Comparison of ENCODE assay signal across 24 cellular contexts in the genomic region with DNA sequence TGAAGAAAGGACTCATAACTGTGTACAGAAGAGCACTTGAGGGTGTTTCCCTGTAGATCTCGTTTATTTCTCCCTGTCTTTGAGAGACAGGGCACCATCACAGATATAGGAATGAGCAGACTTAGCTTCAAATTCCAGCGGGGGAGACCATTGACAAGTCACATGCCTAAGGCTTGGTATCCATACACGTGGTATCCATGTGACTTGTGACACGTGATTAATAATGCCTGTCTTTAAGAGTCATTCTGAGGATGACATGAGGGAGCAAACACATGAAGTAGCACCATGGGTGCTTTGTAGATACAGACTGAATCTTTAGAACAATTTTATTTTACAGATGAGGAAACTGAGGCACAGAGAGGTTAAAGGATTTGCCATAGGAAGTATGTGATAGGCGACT.
DNase-seq lines count a peak whose midpoint lies in the region; ATAC-seq, FAIRE-seq and TF ChIP-seq lines count a peak whose summit lies in the region.
"Had no signal": no experiment of that assay in that cellular context is flagged by ENCODE, and none has a peak within 500 bp of the region (broad histone marks: within the 10 kb centered on the region; RNA-seq: fewer than 3 reads in every experiment).

No MANE protein-coding gene starts in this region.

- 1% methylated on average over 5 of the region's 5 CpGs for WGBS in HepG2 (ENCODE audit: low lambda C conversion rate)
- WGBS in right lobe of liver (ENCODE audit: insufficient coverage, low coverage, low lambda C conversion rate, missing lambda C conversion rate): 71% methylated on average over 5 of the region's 5 CpGs
- WGBS in K562 (ENCODE audit: insufficient coverage, low coverage, missing lambda C conversion rate): 2% methylated on average over 5 of the region's 5 CpGs

- TF ChIP-seq POLR2A in HepG2 (IDR thresholded peaks at IDR 0.05; ENCODE audit: insufficient read depth in 1 of 2, low read depth in 2 of 2, low read length in 2 of 2) (no peak), right lobe of liver (IDR thresholded peaks at IDR 0.05) (no peak), K562 (conservative IDR thresholded peaks at IDR 0.05) (no peak)

- no peak for FAIRE-seq in HepG2 (lab: Jason Lieb, UNC)
- no peak for FAIRE-seq in K562 (lab: Jason Lieb, UNC)
- FAIRE-seq: GM12878, GM12892, GM18507 had no signal

- H4K20me1 ChIP-seq in HepG2 (ENCODE audit: insufficient read depth, low read length): no peaks in the 10 kb centered on the region
- H4K20me1 ChIP-seq in K562 (replicated peaks; ENCODE audit: control insufficient read depth, insufficient read depth, low read length): no peaks in the 10 kb centered on the region; the same call in 1 of the 2 replicates
- H4K20me1 ChIP-seq: BLaER1 had no signal

- H3K9ac ChIP-seq in HepG2 (ENCODE audit: insufficient read depth, low read depth, low read length) (no peak overlapping the region), K562 (ENCODE audit: insufficient read depth in 1 of 2, low read depth in 2 of 2, low read length in 2 of 2) (no peak overlapping the region)
- H3K9ac ChIP-seq: BLaER1 had no signal

- in situ Hi-C loops in HepG2 (cut with HindIII; ENCODE audit: extremely low pct_ligation_motif_present, low pct_unique_long_range_greater_than_20kb) (no loop called here), K562 (cut with MboI) (no loop called here)

- H3K9me3 ChIP-seq in HepG2 (ENCODE audit: low read length): no peaks in the 10 kb centered on the region
- H3K9me3 ChIP-seq in right lobe of liver: no peaks in the 10 kb centered on the region
- H3K9me3 ChIP-seq in K562 (replicated peaks; ENCODE audit: control insufficient read depth, insufficient read depth, low read depth, low read length): no peaks in the 10 kb centered on the region
- H3K9me3 ChIP-seq: BE2C, BLaER1 had no signal

- TF ChIP-seq CTCF in HepG2 (CRISPR knock-in tag; IDR thresholded peaks at IDR 0.05) (no peak), right lobe of liver (IDR thresholded peaks at IDR 0.05) (no peak), K562 (IDR thresholded peaks at IDR 0.05 in 2 of 3, conservative IDR thresholded peaks at IDR 0.05 in 1 of 3; ENCODE audit: insufficient read depth in 2 of 3, low read depth in 1 of 3, low read length in 3 of 3) (no peak)

- no peaks in the 10 kb centered on the region for H3K9me1 ChIP-seq in K562 (ENCODE audit: control insufficient read depth, insufficient read depth, low read length)

- H3K4me1 ChIP-seq in HepG2 (ENCODE audit: insufficient read depth, low read length) (no peaks in the 10 kb centered on the region), right lobe of liver (no peaks in the 10 kb centered on the region), K562 (replicated peaks in 1 of 2; ENCODE audit: control insufficient read depth in 2 of 2, insufficient read depth in 2 of 2, low read length in 2 of 2) (no peaks in the 10 kb centered on the region)
- H3K4me1 ChIP-seq: BLaER1 had no signal

- TF ChIP-seq EP300 in HepG2 (IDR thresholded peaks at IDR 0.05; ENCODE audit: low read depth in 2 of 2, low read length in 2 of 2) (no peak), HepG2 (CRISPR knock-in tag; IDR thresholded peaks at IDR 0.05; ENCODE audit: borderline replicate concordance) (no peak), K562 (IDR thresholded peaks at IDR 0.05; ENCODE audit: low read length) (no peak)

- no peak overlapping the region for H3K4me3 ChIP-seq in HepG2 (replicated peaks in 1 of 3; ENCODE audit: insufficient read depth in 1 of 3, low read depth in 2 of 3, low read length in 3 of 3)
- H3K4me3 ChIP-seq in right lobe of liver: no peak overlapping the region
- H3K4me3 ChIP-seq in K562: no peak overlapping the region
- H3K4me3 ChIP-seq: BLaER1, GM12878 had no signal

- BruUV-seq in HepG2 (replicated peaks; lab: Mats Ljungman, UMichigan): no TSS peak
- BruUV-seq in K562 (replicated peaks; lab: Mats Ljungman, UMichigan): no TSS peak

- TF ChIP-seq RAD21 in HepG2 (CRISPR knock-in tag; IDR thresholded peaks at IDR 0.05) (no peak), K562 (CRISPR knock-in tag; conservative IDR thresholded peaks at IDR 0.05 in 1 of 2, IDR thresholded peaks at IDR 0.05 in 1 of 2) (no peak)

- no peaks in the 10 kb centered on the region for H3K36me3 ChIP-seq in HepG2 (replicated peaks in 1 of 2; ENCODE audit: control insufficient read depth in 1 of 2, insufficient read depth in 2 of 2, low read length in 2 of 2)
- H3K36me3 ChIP-seq in right lobe of liver: no peaks in the 10 kb centered on the region
- no peaks in the 10 kb centered on the region for H3K36me3 ChIP-seq in K562 (ENCODE audit: control insufficient read depth, insufficient read depth, low read length)
- H3K36me3 ChIP-seq: BE2C, BLaER1 had no signal

- H3K79me2 ChIP-seq in HepG2 (ENCODE audit: insufficient read depth, low read length): no peaks in the 10 kb centered on the region
- H3K79me2 ChIP-seq in K562 (ENCODE audit: control insufficient read depth, insufficient read depth, low read length): no peaks in the 10 kb centered on the region

- DNase-seq in HepG2 (ENCODE audit: low spot score) (no peak), right lobe of liver (no peak), K562 (ENCODE audit: extremely low read depth in 1 of 4, low spot score in 3 of 4) (no peak), cortex of kidney (lab: John Stamatoyannopoulos, UW) (no peak)
- DNase-seq: ACHN; BE2C; C1 segment of cervical spinal cord; CD4-positive, alpha-beta memory T cell; CD4-positive, CD25-positive, alpha-beta regulatory T cell; CD8-positive, alpha-beta memory T cell; COR-L47; DMS 273 treated with DMSO at 0.1 percent for 48 hours; DMS153; DMS53; DMS79; DND-41; EL; GDM1 had no signal

- intact Hi-C loops in HepG2 (cut with micrococcal nuclease; ENCODE audit: unreplicated experiment): no loop called here
- intact Hi-C loops in right lobe of liver (cut with DNase I): no loop called here
- intact Hi-C loops in K562 (cut with micrococcal nuclease): no loop called here

- ATAC-seq in HepG2 (no peak), right lobe of liver (no peak), K562 (no peak), HG02981 (IDR thresholded peaks at IDR 0.05; ENCODE audit: unreplicated experiment) (no peak)

- CTCF ChIA-PET in HepG2 (lab: Yijun Ruan, JAX; ENCODE audit: low intra/inter-chr PET ratio, low total read pairs): no interaction called here
- CTCF ChIA-PET in K562 (lab: Yijun Ruan, JAX; ENCODE audit: low intra/inter-chr PET ratio): no interaction called here

- POLR2A ChIA-PET in HepG2 (lab: Yijun Ruan, JAX): no interaction called here
- POLR2A ChIA-PET in K562 (lab: Yijun Ruan, JAX): no interaction called here

- H2AFZ ChIP-seq in HepG2 (ENCODE audit: low read length) (no peak overlapping the region), K562 (ENCODE audit: low read depth, low read length) (no peak overlapping the region)

- H3K27ac ChIP-seq in HepG2 (ENCODE audit: extremely low read length, insufficient read depth, low read length): no peak overlapping the region
- H3K27ac ChIP-seq in right lobe of liver: no peak overlapping the region
- H3K27ac ChIP-seq in K562 (ENCODE audit: extremely low read depth, low read depth, low read length): no peak overlapping the region
- H3K27ac ChIP-seq: 22Rv1, BLaER1 had no signal

- H3K4me2 ChIP-seq in HepG2 (ENCODE audit: low read depth, low read length) (no peak overlapping the region), K562 (ENCODE audit: insufficient read depth, low read length) (no peak overlapping the region)
- H3K4me2 ChIP-seq: BLaER1 had no signal

- H3K27me3 ChIP-seq in HepG2 (ENCODE audit: control insufficient read depth in 1 of 2, insufficient read depth in 2 of 2, low read length in 2 of 2) (no peaks in the 10 kb centered on the region), right lobe of liver (no peaks in the 10 kb centered on the region), K562 (ENCODE audit: control insufficient read depth in 2 of 2, insufficient read depth in 2 of 2, low read length in 2 of 2) (no peaks in the 10 kb centered on the region)
- H3K27me3 ChIP-seq: BE2C, BLaER1 had no signal

TF ChIP-seq in HepG2, 621 proteins besides CTCF, POLR2A, EP300 and RAD21 (continues in another document):
- TF ChIP-seq HHEX (CRISPR knock-in tag; IDR thresholded peaks at IDR 0.05): no peak
- no peak for TF ChIP-seq ARNT (IDR thresholded peaks at IDR 0.05)
- no peak for TF ChIP-seq ZNF3 (CRISPR knock-in tag; IDR thresholded peaks at IDR 0.05)

TF ChIP-seq in K562, 482 proteins besides CTCF, POLR2A, EP300 and RAD21 (continues in another document):
- TF ChIP-seq SRF (CRISPR knock-in tag; IDR thresholded peaks at IDR 0.05): no peak
